ENCODE assay signal across 8 cellular contexts in the genomic region with DNA sequence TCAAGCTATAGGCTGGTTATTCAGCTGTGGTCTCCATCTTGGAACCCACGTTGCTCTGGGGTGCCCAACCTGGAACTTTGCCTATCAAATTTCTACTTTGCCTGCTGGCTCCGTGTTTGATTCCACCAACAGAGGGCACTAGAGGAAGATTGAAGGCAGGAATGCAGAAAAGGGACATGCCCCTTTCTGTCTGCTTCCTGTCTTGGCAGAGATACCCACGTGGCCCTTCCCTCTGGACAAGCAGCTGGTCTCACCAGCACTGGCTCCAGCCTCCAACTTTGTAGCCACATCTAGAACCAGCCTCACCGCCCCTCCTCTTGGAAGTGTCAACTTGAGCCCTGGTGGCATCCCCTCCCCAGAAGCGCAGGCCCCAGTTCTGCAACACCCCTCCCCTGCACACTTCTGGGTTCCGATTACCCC. TPM values are rescaled to one million over a fixed set of nuclear protein-coding genes. Genes with fewer than 3 reads are reported as not detected.
DNase-seq lines count a peak whose midpoint lies in the region; ATAC-seq and TF ChIP-seq lines count a peak whose summit lies in the region.

No MANE protein-coding gene starts in this region.

- no peak overlapping the region for H3K4me3 Mint-ChIP-seq in activated T-helper 1 cell treated with anti-CD3 and anti-CD28 coated beads, Interleukin-12 subunit alpha, Interleukin-12 subunit beta, Interleukin-2, Interleukin-4 antibody, amounts not matched to agents 30 ng/mL and 10 ng/mL and 1 ng/mL, durations not matched to agents 14 hours and 24 hours and 36 hours

- no peak; the same call in 1 of the 2 replicates for TF ChIP-seq CTCF in RWPE1 (conservative IDR thresholded peaks at IDR 0.05; ENCODE audit: low read depth)
- peak; percentile 21 to 63 (median 46) for TF ChIP-seq CTCF in heart left ventricle (IDR thresholded peaks at IDR 0.05)

- no peak overlapping the region for H3K4me3 ChIP-seq in heart left ventricle

- peak; percentile 47 for DNase-seq in CMK (ENCODE audit: low read depth)
- DNase-seq in HUDEP-2 (lab: John Stamatoyannopoulos, UW; ENCODE audit: unreplicated experiment in 76 of 76), result peak in 46 of 76 experiments; percentile 1 to 65 (median 26)
- peak; percentile 37 for DNase-seq in RWPE1 (ENCODE audit: low spot score)
- peak; percentile 58 for DNase-seq in activated T-helper 1 cell treated with anti-CD3 and anti-CD28 coated beads, Interleukin-12 subunit alpha, Interleukin-12 subunit beta, Interleukin-2, Interleukin-4 antibody, amounts not matched to agents 30 ng/mL and 10 ng/mL and 1 ng/mL, durations not matched to agents 14 hours and 24 hours and 36 hours (ENCODE audit: low spot score)
- DNase-seq in heart left ventricle, result peak in 2 of 5 donors; percentile 35 to 55
- DNase-seq in stimulated activated CD4-positive, alpha-beta T cell treated with anti-CD3 and anti-CD28 coated beads, Interleukin-12 subunit alpha, Interleukin-12 subunit beta, amount 100 ng/mL, for 24 hours (ENCODE audit: low read depth in 2 of 2), result peak; percentile 55 to 60

- no peak for TF ChIP-seq POLR2A in heart left ventricle (IDR thresholded peaks at IDR 0.05)

- WGBS in heart left ventricle, 4 donors, result 50 to 62% (median 51%) methylated on average over 6 of the region's 6 CpGs

- intact Hi-C loops in activated T-helper 1 cell treated with anti-CD3 and anti-CD28 coated beads, Interleukin-12 subunit alpha, Interleukin-12 subunit beta, Interleukin-2, Interleukin-4 antibody, amounts not matched to agents 30 ng/mL and 10 ng/mL and 1 ng/mL, durations not matched to agents 14 hours and 24 hours and 36 hours (cut with micrococcal nuclease), result loop anchor here (1.0 to 5.0 kb wide), 9 partner anchors 17 to 724 kb away; no protein-coding TSS in a partner anchor
- intact Hi-C loops in heart left ventricle (cut with DNase I), result loop anchor here in 1 of 10 donors (5.0 kb wide), 2 partner anchors 234 to 301 kb away; partner anchors contain the start of gene ZEB1

- no peaks in the 10 kb centered on the region for H3K27me3 ChIP-seq in heart left ventricle

- H3K27ac ChIP-seq in RWPE1, result no peak overlapping the region
- H3K27ac ChIP-seq in heart left ventricle, result no peak overlapping the region

- CTCF ChIA-PET in RWPE1 (lab: Yijun Ruan, JAX), result interaction anchor here (0.6 to 0.7 kb wide), 5 partner anchors 11 to 1926 kb away, joined by 3 to 4 read pairs (median 3); no protein-coding TSS in a partner anchor

- H3K4me1 Mint-ChIP-seq in activated T-helper 1 cell treated with anti-CD3 and anti-CD28 coated beads, Interleukin-12 subunit alpha, Interleukin-12 subunit beta, Interleukin-2, Interleukin-4 antibody, amounts not matched to agents 30 ng/mL and 10 ng/mL and 1 ng/mL, durations not matched to agents 14 hours and 24 hours and 36 hours (ENCODE audit: low read depth), result peaks cover 24% of the 10 kb centered on the region

- H3K4me1 ChIP-seq in heart left ventricle, result peaks cover 0 to 6% (median 0%) of the 10 kb centered on the region in 12 donors

- H3K36me3 ChIP-seq in heart left ventricle, result no peaks in the 10 kb centered on the region

- H3K9me3 ChIP-seq in heart left ventricle, result no peaks in the 10 kb centered on the region

- H3K27me3 Mint-ChIP-seq in activated T-helper 1 cell treated with anti-CD3 and anti-CD28 coated beads, Interleukin-12 subunit alpha, Interleukin-12 subunit beta, Interleukin-2, Interleukin-4 antibody, amounts not matched to agents 30 ng/mL and 10 ng/mL and 1 ng/mL, durations not matched to agents 14 hours and 24 hours and 36 hours (ENCODE audit: insufficient read depth), result peaks cover 4% of the 10 kb centered on the region

- peak overlapping the region; percentile 11 for H3K27ac Mint-ChIP-seq in activated T-helper 1 cell treated with anti-CD3 and anti-CD28 coated beads, Interleukin-12 subunit alpha, Interleukin-12 subunit beta, Interleukin-2, Interleukin-4 antibody, amounts not matched to agents 30 ng/mL and 10 ng/mL and 1 ng/mL, durations not matched to agents 14 hours and 24 hours and 36 hours

- POLR2A ChIA-PET in RWPE1 (lab: Yijun Ruan, JAX; ENCODE audit: low non-redundant PET), result interaction anchor here (0.6 kb wide), 1 partner anchor 64 kb away, joined by 5 read pairs; no protein-coding TSS in a partner anchor

- peaks cover 2% of the 10 kb centered on the region for H3K36me3 Mint-ChIP-seq in activated T-helper 1 cell treated with anti-CD3 and anti-CD28 coated beads, Interleukin-12 subunit alpha, Interleukin-12 subunit beta, Interleukin-2, Interleukin-4 antibody, amounts not matched to agents 30 ng/mL and 10 ng/mL and 1 ng/mL, durations not matched to agents 14 hours and 24 hours and 36 hours (ENCODE audit: low read depth)

- ATAC-seq in heart left ventricle (peak in 3 of 4 donors; percentile 58 to 73 (median 69)), GM19324 (IDR thresholded peaks at IDR 0.05; ENCODE audit: low FRiP score, unreplicated experiment) (no peak), HG03196 (IDR thresholded peaks at IDR 0.05; ENCODE audit: unreplicated experiment) (no peak)

- no peaks in the 10 kb centered on the region for H3K9me3 Mint-ChIP-seq in activated T-helper 1 cell treated with anti-CD3 and anti-CD28 coated beads, Interleukin-12 subunit alpha, Interleukin-12 subunit beta, Interleukin-2, Interleukin-4 antibody, amounts not matched to agents 30 ng/mL and 10 ng/mL and 1 ng/mL, durations not matched to agents 14 hours and 24 hours and 36 hours

RNA-seq across cellular contexts. Expression of gene ZNF438, which starts 52.1 kb away (rescaled TPM):
- 2.4 and 2.6 TPM in 2 replicates for total RNA-seq in activated T-helper 1 cell treated with anti-CD3 and anti-CD28 coated beads, Interleukin-12 subunit alpha, Interleukin-12 subunit beta, Interleukin-2, Interleukin-4 antibody, amounts not matched to agents 30 ng/mL and 10 ng/mL and 1 ng/mL, durations not matched to agents 14 hours and 24 hours and 36 hours
- 10 to 100 TPM; 11.1 to 14.7 (median 13.2) TPM for total RNA-seq in heart left ventricle
- polyA plus RNA-seq in heart left ventricle, result 10 to 100 TPM in 1 of 2 donors, 1 to 10 TPM in 1; 9.0 to 14.1 TPM

Comparison
In these comparisons a context has a peak if more than half of its experiments do, and no peak if none do; other contexts are left out.
1. ATAC-seq: peak in heart left ventricle (3 of 4); none in GM19324 (single experiment) and HG03196 (single experiment).